ENCODE assay signal across 9 cellular contexts in the genomic region with DNA sequence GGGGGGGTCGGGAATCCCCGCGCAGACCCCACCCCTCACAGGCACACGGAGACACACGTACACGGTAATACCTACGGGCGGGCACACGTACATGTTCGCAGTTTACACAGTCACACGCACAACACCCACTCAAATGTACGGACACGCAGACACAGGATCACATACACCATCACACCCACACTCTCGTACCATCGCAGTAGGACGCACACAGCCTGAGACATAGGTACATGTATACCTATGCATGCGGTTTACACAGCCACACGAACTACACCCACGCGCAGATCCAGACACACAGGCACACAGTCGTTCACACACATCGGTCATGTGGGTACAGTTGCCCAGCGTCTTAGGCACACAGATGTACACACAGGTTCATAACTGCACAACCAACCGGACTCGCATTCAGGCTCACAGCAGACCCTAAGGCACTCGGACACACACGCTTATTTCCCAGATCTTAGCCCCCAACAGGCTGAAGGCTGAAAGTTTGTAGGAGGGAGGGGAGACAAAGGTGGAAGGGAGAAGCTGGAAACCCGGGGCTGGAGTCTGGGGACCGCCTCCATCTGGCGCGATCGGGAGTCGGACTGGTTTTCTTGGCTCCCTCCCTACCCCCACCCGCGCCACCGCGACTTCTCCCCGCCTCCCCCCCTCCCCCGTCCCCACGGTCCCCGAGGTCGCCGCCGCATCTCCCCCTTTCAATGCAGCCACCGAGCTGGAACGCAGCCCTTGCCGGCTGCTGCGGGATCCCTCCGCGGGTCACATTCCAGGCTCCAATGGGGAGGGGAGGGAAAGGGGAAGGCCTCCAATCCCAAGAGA. TPM values are rescaled to one million over a fixed set of nuclear protein-coding genes. Genes with fewer than 3 reads are reported as not detected.
DNase-seq lines count a peak whose midpoint lies in the region; ATAC-seq, FAIRE-seq and TF ChIP-seq lines count a peak whose summit lies in the region.
"Had no signal": no experiment of that assay in that cellular context is flagged by ENCODE, and none has a peak within 500 bp of the region (broad histone marks: within the 10 kb centered on the region; RNA-seq: fewer than 3 reads in every experiment).

No MANE protein-coding gene starts in this region.

- H4K20me1 ChIP-seq in keratinocyte (ENCODE audit: control insufficient read depth, extremely low read depth, insufficient read depth, low read length), result no peaks in the 10 kb centered on the region

- TF ChIP-seq POLR2A in breast epithelium (IDR thresholded peaks at IDR 0.05), result no peak

- peak overlapping the region; percentile 90 for H3K9ac ChIP-seq in keratinocyte (ENCODE audit: control insufficient read depth, extremely low read depth, insufficient read depth, low read length)

- peak overlapping the region; percentile 97 for H3K4me2 ChIP-seq in keratinocyte (ENCODE audit: control insufficient read depth, extremely low read depth, insufficient read depth, low read depth, low read length)
- H3K4me2 ChIP-seq: A549 had no signal

- peak overlapping the region; percentile 0 for H2AFZ ChIP-seq in keratinocyte (ENCODE audit: control insufficient read depth, low read length)

- H3K79me2 ChIP-seq in keratinocyte (ENCODE audit: control insufficient read depth, insufficient read depth, low read length), result peaks cover 60% of the 10 kb centered on the region

- H3K9me1 ChIP-seq in keratinocyte (ENCODE audit: control insufficient read depth, extremely low read depth, insufficient read depth, low read length), result no peaks in the 10 kb centered on the region

- ATAC-seq in SK-N-SH treated with all-trans-retinoic acid at 6 μM for 48 hours (peak; percentile 54), GM21717 (IDR thresholded peaks at IDR 0.05; ENCODE audit: unreplicated experiment) (no peak)

- FAIRE-seq in keratinocyte (lab: Jason Lieb, UNC), result peak; percentile 58
- FAIRE-seq: A549 had no signal

- H3K27ac ChIP-seq in breast epithelium (peak overlapping the region; percentile 93 to 97), keratinocyte (ENCODE audit: control insufficient read depth, insufficient read depth, low read length) (peak overlapping the region; percentile 85)

- dilution Hi-C loops in keratinocyte (cut with MboI; ENCODE audit: extremely low pct_ligation_motif_present, low sequenced_read_pairs), result no loop called here

- intact Hi-C loops in breast epithelium (cut with DNase I; ENCODE audit: low total_unique reads), result no loop called here

- H3K4me1 ChIP-seq in breast epithelium (peaks cover 0 to 21% of the 10 kb centered on the region in 2 donors), keratinocyte (ENCODE audit: control insufficient read depth, extremely low read depth, insufficient read depth, low read length) (peaks cover 44% of the 10 kb centered on the region)

- no peaks in the 10 kb centered on the region for H3K27me3 ChIP-seq in breast epithelium
- no peaks in the 10 kb centered on the region for H3K27me3 ChIP-seq in keratinocyte (ENCODE audit: control insufficient read depth, extremely low read depth, insufficient read depth, low read length)

- TF ChIP-seq CTCF in breast epithelium (IDR thresholded peaks at IDR 0.05) (no peak), keratinocyte (optimal IDR thresholded peaks at IDR 0.05 in 1 of 3, IDR thresholded peaks at IDR 0.05 in 1 of 3, conservative IDR thresholded peaks at IDR 0.05 in 1 of 3; ENCODE audit: extremely low read depth in 1 of 3, insufficient read depth in 2 of 3, low read length in 3 of 3) (no peak)

- no peaks in the 10 kb centered on the region for H3K9me3 ChIP-seq in breast epithelium
- H3K9me3 ChIP-seq in keratinocyte (ENCODE audit: control insufficient read depth, low read depth, low read length), result no peaks in the 10 kb centered on the region
- H3K9me3 ChIP-seq: A549 had no signal

- DNase-seq in DMS53 (lab: John Stamatoyannopoulos, UW), result peak; percentile 68
- no peak for DNase-seq in DMS53 treated with DMSO at 0.1 percent for 48 hours (lab: John Stamatoyannopoulos, UW; ENCODE audit: unreplicated experiment)
- peak; percentile 71 to 81 for DNase-seq in breast epithelium (ENCODE audit: low spot score in 2 of 2)
- no peak for DNase-seq in keratinocyte (ENCODE audit: low read depth, low spot score)
- DNase-seq in stimulated activated CD4-positive, alpha-beta T cell treated with anti-CD3 and anti-CD28 coated beads, Interleukin-4, amount 100 ng/mL, for 24 hours, result peak; percentile 68
- no peak for DNase-seq in COLO668 (lab: John Stamatoyannopoulos, UW; ENCODE audit: unreplicated experiment)

- H3K4me3 ChIP-seq in breast epithelium, result peak overlapping the region; percentile 54 to 93 (median 83)
- peak overlapping the region; percentile 31 to 70 (median 56) for H3K4me3 ChIP-seq in keratinocyte (ENCODE audit: control insufficient read depth in 2 of 3, extremely low read depth in 1 of 3, insufficient read depth in 2 of 3, low read depth in 1 of 3, low read length in 3 of 3)
- H3K4me3 ChIP-seq: A549 had no signal

- no peaks in the 10 kb centered on the region for H3K36me3 ChIP-seq in breast epithelium
- peaks cover 4 to 6% of the 10 kb centered on the region in 2 experiments for H3K36me3 ChIP-seq in keratinocyte (ENCODE audit: control insufficient read depth in 2 of 2, extremely low read depth in 1 of 2, insufficient read depth in 2 of 2, low read length in 2 of 2)

TF ChIP-seq in SK-N-SH treated with all-trans-retinoic acid at 6 μM for 48 hours, 23 proteins besides CTCF, POLR2A, EP300 and RAD21:
- TF ChIP-seq TCF4 (CRISPR knock-in tag; IDR thresholded peaks at IDR 0.05; ENCODE audit: borderline replicate concordance) (no peak), ZNF565 (CRISPR knock-in tag; conservative IDR thresholded peaks at IDR 0.05; ENCODE audit: low read depth) (no peak)
- TF ChIP-seq, protein P1, sequence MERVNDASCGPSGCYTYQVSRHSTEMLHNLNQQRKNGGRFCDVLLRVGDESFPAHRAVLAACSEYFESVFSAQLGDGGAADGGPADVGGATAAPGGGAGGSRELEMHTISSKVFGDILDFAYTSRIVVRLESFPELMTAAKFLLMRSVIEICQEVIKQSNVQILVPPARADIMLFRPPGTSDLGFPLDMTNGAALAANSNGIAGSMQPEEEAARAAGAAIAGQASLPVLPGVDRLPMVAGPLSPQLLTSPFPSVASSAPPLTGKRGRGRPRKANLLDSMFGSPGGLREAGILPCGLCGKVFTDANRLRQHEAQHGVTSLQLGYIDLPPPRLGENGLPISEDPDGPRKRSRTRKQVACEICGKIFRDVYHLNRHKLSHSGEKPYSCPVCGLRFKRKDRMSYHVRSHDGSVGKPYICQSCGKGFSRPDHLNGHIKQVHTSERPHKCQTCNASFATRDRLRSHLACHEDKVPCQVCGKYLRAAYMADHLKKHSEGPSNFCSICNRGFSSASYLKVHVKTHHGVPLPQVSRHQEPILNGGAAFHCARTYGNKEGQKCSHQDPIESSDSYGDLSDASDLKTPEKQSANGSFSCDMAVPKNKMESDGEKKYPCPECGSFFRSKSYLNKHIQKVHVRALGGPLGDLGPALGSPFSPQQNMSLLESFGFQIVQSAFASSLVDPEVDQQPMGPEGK (CRISPR knock-in tag; IDR thresholded peaks at IDR 0.05; ENCODE audit: borderline replicate concordance), result no peak
- TF ChIP-seq, protein P2, sequence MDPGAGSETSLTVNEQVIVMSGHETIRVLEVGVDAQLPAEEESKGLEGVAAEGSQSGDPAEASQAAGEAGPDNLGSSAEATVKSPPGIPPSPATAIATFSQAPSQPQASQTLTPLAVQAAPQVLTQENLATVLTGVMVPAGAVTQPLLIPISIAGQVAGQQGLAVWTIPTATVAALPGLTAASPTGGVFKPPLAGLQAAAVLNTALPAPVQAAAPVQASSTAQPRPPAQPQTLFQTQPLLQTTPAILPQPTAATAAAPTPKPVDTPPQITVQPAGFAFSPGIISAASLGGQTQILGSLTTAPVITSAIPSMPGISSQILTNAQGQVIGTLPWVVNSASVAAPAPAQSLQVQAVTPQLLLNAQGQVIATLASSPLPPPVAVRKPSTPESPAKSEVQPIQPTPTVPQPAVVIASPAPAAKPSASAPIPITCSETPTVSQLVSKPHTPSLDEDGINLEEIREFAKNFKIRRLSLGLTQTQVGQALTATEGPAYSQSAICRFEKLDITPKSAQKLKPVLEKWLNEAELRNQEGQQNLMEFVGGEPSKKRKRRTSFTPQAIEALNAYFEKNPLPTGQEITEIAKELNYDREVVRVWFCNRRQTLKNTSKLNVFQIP (CRISPR knock-in tag; IDR thresholded peaks at IDR 0.05; ENCODE audit: borderline replicate concordance, low read depth), result no peak

RNA-seq across cellular contexts. Expression of a gene that starts 51.9 kb away (rescaled TPM):
- 10 to 100 TPM in 2 of 3 donors, 1 to 10 TPM in 1; 9.8 to 24.2 (median 13.6) TPM for total RNA-seq in breast epithelium
- 11.2 to 12.0 TPM (median 11.2 TPM) in 3 replicates for polyA plus RNA-seq in keratinocyte
- polyA plus RNA-seq in keratinocyte (2011; ENCODE audit: low read depth), result 2.0 TPM
- 14.5 and 17.2 TPM in 2 replicates for polyA plus RNA-seq in keratinocyte (2011; cell fraction: cytosol; rRNA removed)
- polyA plus RNA-seq in keratinocyte (2011; cell fraction: nucleus; rRNA removed), result 12.3 and 14.8 TPM in 2 replicates
- 1.3 and 12.0 TPM in 2 replicates for polyA plus RNA-seq in keratinocyte (2012; ENCODE audit: low replicate concordance)
- polyA minus RNA-seq in keratinocyte, result 9.7 to 19.1 TPM (median 14.7 TPM) in 3 replicates
- polyA minus RNA-seq in keratinocyte (2011; cell fraction: cytosol; rRNA and poly(A)+ RNA removed), result 16.7 TPM
- 2.8 and 8.0 TPM in 2 replicates for polyA minus RNA-seq in keratinocyte (2011; cell fraction: nucleus; rRNA and poly(A)+ RNA removed)

Comparison
In these comparisons a context has a peak if more than half of its experiments do, and no peak if none do; other contexts are left out.
1. DNase-seq: peak in DMS53 (single experiment), breast epithelium (2 of 2) and stimulated activated CD4-positive, alpha-beta T cell treated with anti-CD3 and anti-CD28 coated beads, Interleukin-4, amount 100 ng/mL, for 24 hours (single experiment); none in DMS53 treated with DMSO at 0.1 percent for 48 hours (single experiment), keratinocyte (single experiment) and COLO668 (single experiment).